In genomic region chr14:68181395-68182326, GRCh38 we compare ENCODE assay signal across 11 cellular contexts.
DNase-seq lines count a peak whose midpoint lies in the region; ATAC-seq, FAIRE-seq and TF ChIP-seq lines count a peak whose summit lies in the region.
"Had no signal": no experiment of that assay in that cellular context is flagged by ENCODE, and none has a peak within 500 bp of the region (broad histone marks: within the 10 kb centered on the region; RNA-seq: fewer than 3 reads in every experiment).

No MANE protein-coding gene starts in this region.

- no peaks in the 10 kb centered on the region for H3K36me3 ChIP-seq in endothelial cell of umbilical vein (ENCODE audit: control insufficient read depth in 2 of 2, extremely low read depth in 1 of 2, insufficient read depth in 2 of 2, low read length in 2 of 2)
- no peaks in the 10 kb centered on the region for H3K36me3 ChIP-seq in trophoblast cell (ENCODE audit: control insufficient read depth in 1 of 2, insufficient read depth in 2 of 2, low read length in 2 of 2)
- H3K36me3 ChIP-seq in BE2C, result no peaks in the 10 kb centered on the region
- H3K36me3 ChIP-seq: cardiac muscle cell had no signal

- H3K9me1 ChIP-seq in endothelial cell of umbilical vein (replicated peaks; ENCODE audit: control insufficient read depth, extremely low read depth, insufficient read depth, low read length), result no peaks in the 10 kb centered on the region

- H4K20me1 ChIP-seq in endothelial cell of umbilical vein (replicated peaks; ENCODE audit: control insufficient read depth, extremely low read depth, insufficient read depth, low read length), result no peaks in the 10 kb centered on the region

- H3K9ac ChIP-seq in endothelial cell of umbilical vein (replicated peaks; ENCODE audit: extremely low read depth, insufficient read depth, low read length) (no peak overlapping the region), trophoblast cell (ENCODE audit: low read length) (no peak overlapping the region)

- H3K23ac ChIP-seq in trophoblast cell (ENCODE audit: low read length), result no peak overlapping the region

- H2AK5ac ChIP-seq in trophoblast cell (ENCODE audit: low read length), result no peak overlapping the region

- dilution Hi-C loops in endothelial cell of umbilical vein (cut with MboI; ENCODE audit: extremely low pct_ligation_motif_present, low sequenced_read_pairs), result no loop called here

- no peak for TF ChIP-seq POLR2A in endothelial cell of umbilical vein (IDR thresholded peaks at IDR 0.05; ENCODE audit: low read depth, low read length)

- H3K27me3 ChIP-seq in endothelial cell of umbilical vein (ENCODE audit: control insufficient read depth in 2 of 2, insufficient read depth in 2 of 2, low read length in 2 of 2) (no peaks in the 10 kb centered on the region), trophoblast cell (ENCODE audit: insufficient read depth, low read length) (no peaks in the 10 kb centered on the region), BE2C (peaks cover 22% of the 10 kb centered on the region)
- H3K27me3 ChIP-seq: cardiac muscle cell had no signal

- H3K4me3 ChIP-seq in endothelial cell of umbilical vein (replicated peaks in 1 of 3; ENCODE audit: insufficient read depth in 1 of 3, low read depth in 1 of 3, low read length in 3 of 3) (no peak overlapping the region), trophoblast cell (ENCODE audit: low read depth, low read length) (no peak overlapping the region), BE2C (ENCODE audit: low read depth, low read length) (no peak overlapping the region)
- H3K4me3 ChIP-seq: cardiac muscle cell had no signal

- no peak overlapping the region for H4K12ac ChIP-seq in trophoblast cell (ENCODE audit: low read depth, low read length)

- peaks cover 10% of the 10 kb centered on the region for H3K4me1 ChIP-seq in endothelial cell of umbilical vein (ENCODE audit: control insufficient read depth, extremely low read depth, insufficient read depth, low read length)
- H3K4me1 ChIP-seq in trophoblast cell (ENCODE audit: control insufficient read depth in 1 of 2, insufficient read depth in 2 of 2, low read length in 2 of 2), result peaks cover 2 to 11% of the 10 kb centered on the region in 2 experiments
- H3K4me1 ChIP-seq in BE2C, result no peaks in the 10 kb centered on the region

- in situ Hi-C loops in GM13976 (cut with MboI; ENCODE audit: low sequenced_read_pairs, unreplicated experiment), result no loop called here

- no peak overlapping the region for H3K18ac ChIP-seq in trophoblast cell (ENCODE audit: low read length)

- WGBS in trophoblast cell (ENCODE audit: extremely low coverage, insufficient coverage, insufficient read length), result no CpG with 5 or more reads among the region's 3 CpGs

- H2BK12ac ChIP-seq in trophoblast cell (ENCODE audit: low read length), result peak overlapping the region; percentile 70

- CTCF ChIA-PET in endothelial cell of umbilical vein (lab: Charles Lee), result no interaction called here

- no peak for TF ChIP-seq CTCF in GM13976 (IDR thresholded peaks at IDR 0.05; ENCODE audit: borderline replicate concordance, control extremely low read depth, extremely low read depth, insufficient read depth, missing control alignments)
- no peak for TF ChIP-seq CTCF in endothelial cell of umbilical vein (IDR thresholded peaks at IDR 0.05; ENCODE audit: extremely low read depth in 1 of 2, insufficient read depth in 1 of 2, low read depth in 1 of 2, low read length in 2 of 2)
- TF ChIP-seq CTCF in BE2C (IDR thresholded peaks at IDR 0.05; ENCODE audit: low read depth, low read length), result no peak

- BruUV-seq in endothelial cell of umbilical vein (replicated peaks; lab: Mats Ljungman, UMichigan), result no TSS peak

- H4K91ac ChIP-seq in trophoblast cell (ENCODE audit: low read depth, low read length), result no peak overlapping the region

- H3K4me2 ChIP-seq in endothelial cell of umbilical vein (ENCODE audit: insufficient read depth, low read length), result peak overlapping the region; percentile 8
- no peak overlapping the region for H3K4me2 ChIP-seq in trophoblast cell (ENCODE audit: low read length)

- no peak for ATAC-seq in GM19455 (IDR thresholded peaks at IDR 0.05; ENCODE audit: unreplicated experiment)
- ATAC-seq: WTC11 had no signal

- H2AFZ ChIP-seq in endothelial cell of umbilical vein (ENCODE audit: low read depth, low read length) (peak overlapping the region; percentile 92), trophoblast cell (ENCODE audit: insufficient read depth, low read length, poor library complexity) (no peak overlapping the region)

- POLR2A ChIA-PET in endothelial cell of umbilical vein (lab: Charles Lee), result no interaction called here

- no peak overlapping the region for H3K4ac ChIP-seq in trophoblast cell (ENCODE audit: low read depth, low read length)

- H4K8ac ChIP-seq in trophoblast cell (ENCODE audit: low read depth, low read length), result no peak overlapping the region

- H3K27ac ChIP-seq in endothelial cell of umbilical vein (ENCODE audit: insufficient read depth, low read depth, low read length), result no peak overlapping the region
- no peak overlapping the region for H3K27ac ChIP-seq in trophoblast cell (ENCODE audit: low read depth, low read length)
- H3K27ac ChIP-seq: cardiac muscle cell had no signal

- H3K9me3 ChIP-seq in endothelial cell of umbilical vein (replicated peaks; ENCODE audit: control insufficient read depth, insufficient read depth, low read length), result no peaks in the 10 kb centered on the region
- H3K9me3 ChIP-seq in trophoblast cell (ENCODE audit: insufficient read depth, low read depth, low read length), result no peaks in the 10 kb centered on the region
- H3K9me3 ChIP-seq in BE2C, result no peaks in the 10 kb centered on the region

- H2BK5ac ChIP-seq in trophoblast cell (ENCODE audit: low read depth, low read length, poor library complexity), result no peak overlapping the region

- no peak overlapping the region for H3K14ac ChIP-seq in trophoblast cell (ENCODE audit: low read length)

- DNase-seq in GM13976 (ENCODE audit: low spot score) (peak; percentile 10), NCI-H526 treated with DMSO at 0.1 percent for 48 hours (lab: John Stamatoyannopoulos, UW) (peak; percentile 2), endothelial cell of umbilical vein (ENCODE audit: low read depth, low spot score) (peak; percentile 79), trophoblast cell (no peak), BE2C (no peak), NCI-H82 (lab: John Stamatoyannopoulos, UW) (no peak), HPDE6-E6E7 (ENCODE audit: extremely low spot score) (no peak)
- DNase-seq: GOT3 had no signal

- H2BK120ac ChIP-seq in trophoblast cell (ENCODE audit: insufficient read depth, low read length, poor library complexity), result no peak overlapping the region

- H3K79me2 ChIP-seq in endothelial cell of umbilical vein (ENCODE audit: control insufficient read depth, insufficient read depth, low read length), result no peaks in the 10 kb centered on the region
- H3K79me2 ChIP-seq in trophoblast cell (ENCODE audit: control insufficient read depth, insufficient read depth, low read length, poor library complexity), result no peaks in the 10 kb centered on the region

- peaks cover 4% of the 10 kb centered on the region for H3K79me1 ChIP-seq in trophoblast cell (ENCODE audit: low read length)

- no peak for FAIRE-seq in endothelial cell of umbilical vein (lab: Jason Lieb, UNC)

- intact Hi-C loops in endothelial cell of umbilical vein (cut with micrococcal nuclease), result no loop called here

TF ChIP-seq in endothelial cell of umbilical vein, 7 proteins besides CTCF, POLR2A, EP300 and RAD21:
- TF ChIP-seq GATA2 (IDR thresholded peaks at IDR 0.05; ENCODE audit: insufficient read depth, insufficient read length, low read depth, low read length), result no peak
- peak; percentile 60 for TF ChIP-seq FOS (IDR thresholded peaks at IDR 0.05; ENCODE audit: borderline replicate concordance, insufficient read depth, low read length)
- TF ChIP-seq JUN (IDR thresholded peaks at IDR 0.05; ENCODE audit: borderline replicate concordance, insufficient read depth, insufficient read length, low read depth), result peak; percentile 15

Comparison
In these comparisons a context has a peak if more than half of its experiments do, and no peak if none do; other contexts are left out.
1. DNase-seq: peak in GM13976 (single experiment), NCI-H526 treated with DMSO at 0.1 percent for 48 hours (single experiment) and endothelial cell of umbilical vein (single experiment); none in trophoblast cell (0 of 2), BE2C (single experiment), NCI-H82 (single experiment) and HPDE6-E6E7 (single experiment).